Comparison of ENCODE assay signal across 10 cellular contexts in genomic region chr11:102546923-102547471, GRCh38. TPM values are rescaled to one million over a fixed set of nuclear protein-coding genes. Genes with fewer than 3 reads are reported as not detected.
A peak's percentile ranks its signal among the peaks of the same experiment; 100 is the strongest.
DNase-seq lines count a peak whose midpoint lies in the region; ATAC-seq and TF ChIP-seq lines count a peak whose summit lies in the region.
"Had no signal": no experiment of that assay in that cellular context is flagged by ENCODE, and none has a peak within 500 bp of the region (broad histone marks: within the 10 kb centered on the region; RNA-seq: fewer than 3 reads in every experiment).

No MANE protein-coding gene starts in this region.

- WGBS in heart left ventricle, 4 donors, result 79 to 98% (median 91%) methylated on average over 3 of the region's 3 CpGs

- H3K4me2 ChIP-seq in OCI-LY3 (ENCODE audit: low read length), result peak overlapping the region; percentile 27

- no peak overlapping the region for H3K27ac ChIP-seq in CD4-positive, CD25-positive, alpha-beta regulatory T cell (ENCODE audit: insufficient read depth, low read length, poor library complexity, severe bottlenecking)
- H3K27ac ChIP-seq in OCI-LY3 (ENCODE audit: low read length) (peak overlapping the region; percentile 58), heart left ventricle (no peak overlapping the region)

- H3K4me3 Mint-ChIP-seq in CD4-positive, CD25-positive, alpha-beta regulatory T cell, result no peak overlapping the region
- H3K4me3 Mint-ChIP-seq in mesothelial cell of epicardium, result no peak overlapping the region

- H3K27me3 ChIP-seq in CD4-positive, CD25-positive, alpha-beta regulatory T cell (ENCODE audit: control insufficient read depth, insufficient read depth, low read length), result no peaks in the 10 kb centered on the region
- no peaks in the 10 kb centered on the region for H3K27me3 ChIP-seq in OCI-LY3 (ENCODE audit: low read depth, low read length)
- H3K27me3 ChIP-seq in heart left ventricle, result no peaks in the 10 kb centered on the region
- H3K27me3 ChIP-seq: MG63 had no signal

- no peaks in the 10 kb centered on the region for H3K79me2 ChIP-seq in OCI-LY3 (ENCODE audit: low read length)

- DNase-seq in CD4-positive, CD25-positive, alpha-beta regulatory T cell, result no peak
- DNase-seq in NCI-H2029 (lab: John Stamatoyannopoulos, UW) (no peak), mesothelial cell of epicardium (ENCODE audit: low spot score in 2 of 2, unreplicated experiment in 2 of 2) (no peak), heart left ventricle (no peak), NCI-H226 (no peak)
- DNase-seq: MG63, midbrain had no signal

- H3K27me3 Mint-ChIP-seq in CD4-positive, CD25-positive, alpha-beta regulatory T cell, result peaks cover 17% of the 10 kb centered on the region
- no peaks in the 10 kb centered on the region for H3K27me3 Mint-ChIP-seq in mesothelial cell of epicardium (ENCODE audit: low read depth)

- no peak overlapping the region for H2AFZ ChIP-seq in OCI-LY3 (ENCODE audit: low read depth, low read length)

- no peaks in the 10 kb centered on the region for H4K20me1 ChIP-seq in OCI-LY3 (ENCODE audit: insufficient read depth, low read length)

- TF ChIP-seq POLR2A in heart left ventricle (IDR thresholded peaks at IDR 0.05), result no peak

- peak; percentile 44 to 64 for ATAC-seq in CD4-positive, CD25-positive, alpha-beta regulatory T cell (ENCODE audit: low read depth in 2 of 2)
- ATAC-seq in GM19397 (IDR thresholded peaks at IDR 0.05; ENCODE audit: unreplicated experiment) (peak; percentile 77), HG03064 (IDR thresholded peaks at IDR 0.05; ENCODE audit: low read depth, unreplicated experiment) (peak; percentile 70), heart left ventricle (no peak)

- H3K9ac ChIP-seq in OCI-LY3 (ENCODE audit: low read length), result no peak overlapping the region

- H3K9me3 Mint-ChIP-seq in CD4-positive, CD25-positive, alpha-beta regulatory T cell, result peaks cover 0 to 1% (median 0%) of the 10 kb centered on the region in 7 donors
- H3K9me3 Mint-ChIP-seq in mesothelial cell of epicardium, result no peaks in the 10 kb centered on the region

- no peak overlapping the region for H3K27ac Mint-ChIP-seq in CD4-positive, CD25-positive, alpha-beta regulatory T cell
- H3K27ac Mint-ChIP-seq in mesothelial cell of epicardium, result no peak overlapping the region

- H3K4me3 ChIP-seq in CD4-positive, CD25-positive, alpha-beta regulatory T cell (ENCODE audit: low read depth, low read length), result no peak overlapping the region
- H3K4me3 ChIP-seq in OCI-LY3 (ENCODE audit: low read length) (no peak overlapping the region), heart left ventricle (no peak overlapping the region)
- H3K4me3 ChIP-seq: MG63 had no signal

- H3K9me3 ChIP-seq in CD4-positive, CD25-positive, alpha-beta regulatory T cell (ENCODE audit: control insufficient read depth in 2 of 2, low read length in 2 of 2), result no peaks in the 10 kb centered on the region
- no peaks in the 10 kb centered on the region for H3K9me3 ChIP-seq in OCI-LY3 (ENCODE audit: insufficient read depth, low read length)
- no peaks in the 10 kb centered on the region for H3K9me3 ChIP-seq in heart left ventricle
- H3K9me3 ChIP-seq: MG63 had no signal

- TF ChIP-seq CTCF in OCI-LY3 (IDR thresholded peaks at IDR 0.05; ENCODE audit: low read depth, low read length) (no peak), mesothelial cell of epicardium (IDR thresholded peaks at IDR 0.05; ENCODE audit: unreplicated experiment) (no peak), heart left ventricle (IDR thresholded peaks at IDR 0.05) (no peak)

- H3K36me3 Mint-ChIP-seq in CD4-positive, CD25-positive, alpha-beta regulatory T cell, result no peaks in the 10 kb centered on the region
- no peaks in the 10 kb centered on the region for H3K36me3 Mint-ChIP-seq in mesothelial cell of epicardium

- intact Hi-C loops in heart left ventricle (cut with DNase I), result no loop called here

- H3K4me1 ChIP-seq in CD4-positive, CD25-positive, alpha-beta regulatory T cell (ENCODE audit: control insufficient read depth, insufficient read depth, low read length, poor library complexity, severe bottlenecking), result no peaks in the 10 kb centered on the region
- H3K4me1 ChIP-seq in OCI-LY3 (ENCODE audit: low read length) (peaks cover 43% of the 10 kb centered on the region), heart left ventricle (peaks cover 0 to 5% (median 0%) of the 10 kb centered on the region in 12 donors)

- H3K4me1 Mint-ChIP-seq in CD4-positive, CD25-positive, alpha-beta regulatory T cell, result peaks cover 0 to 3% (median 0%) of the 10 kb centered on the region in 4 donors
- peaks cover 9% of the 10 kb centered on the region for H3K4me1 Mint-ChIP-seq in mesothelial cell of epicardium

- H3K36me3 ChIP-seq in CD4-positive, CD25-positive, alpha-beta regulatory T cell (ENCODE audit: control insufficient read depth, insufficient read depth, low read length), result no peaks in the 10 kb centered on the region
- H3K36me3 ChIP-seq in OCI-LY3 (replicated peaks; ENCODE audit: low read depth, low read length) (no peaks in the 10 kb centered on the region), heart left ventricle (no peaks in the 10 kb centered on the region)
- H3K36me3 ChIP-seq: MG63 had no signal

RNA-seq across cellular contexts. Expression of gene MMP7, which starts 16.4 kb away (rescaled TPM):
- not detected for total RNA-seq in CD4-positive, CD25-positive, alpha-beta regulatory T cell
- under 1 TPM in 1 of 4 donors, not detected in 3; 0.16 TPM for polyA plus RNA-seq in CD4-positive, CD25-positive, alpha-beta regulatory T cell
- 0.20 TPM in 1 of 3 replicates, not detected in the others for total RNA-seq in mesothelial cell of epicardium
- 1 to 10 TPM in 1 of 9 donors, not detected in 8; 1.5 TPM for total RNA-seq in heart left ventricle
- polyA plus RNA-seq in heart left ventricle, result not detected

Comparison
In these comparisons a context has a peak if more than half of its experiments do, and no peak if none do; other contexts are left out.
1. ATAC-seq: peak in CD4-positive, CD25-positive, alpha-beta regulatory T cell (2 of 2), GM19397 (single experiment) and HG03064 (single experiment); none in heart left ventricle (0 of 4).